ENCODE assay signal across 19 cellular contexts in genomic region chr17:77527394-77527793, GRCh38.
DNase-seq lines count a peak whose midpoint lies in the region; TF ChIP-seq lines count a peak whose summit lies in the region.
"Had no signal": no experiment of that assay in that cellular context is flagged by ENCODE, and none has a peak within 500 bp of the region (broad histone marks: within the 10 kb centered on the region; RNA-seq: fewer than 3 reads in every experiment).

No MANE protein-coding gene starts in this region.

- H3K9me3 ChIP-seq in breast epithelium: no peaks in the 10 kb centered on the region
- H3K9me3 ChIP-seq: ascending aorta, HAP-1, lower lobe of right lung, Peyer's patch, testis had no signal

- H3K27ac Mint-ChIP-seq in MCF 10A (ENCODE audit: low read depth, unreplicated experiment): no peak overlapping the region
- no peak overlapping the region for H3K27ac Mint-ChIP-seq in type B pancreatic cell
- H3K27ac Mint-ChIP-seq: natural killer cell had no signal

- H3K27ac ChIP-seq in breast epithelium: no peak overlapping the region
- H3K27ac ChIP-seq: ascending aorta, Peyer's patch, testis had no signal

- H3K27me3 Mint-ChIP-seq in MCF 10A (ENCODE audit: insufficient read depth, unreplicated experiment) (no peaks in the 10 kb centered on the region), type B pancreatic cell (peaks cover 27% of the 10 kb centered on the region)

- H3K4me1 Mint-ChIP-seq in MCF 10A (ENCODE audit: insufficient read depth, unreplicated experiment): no peaks in the 10 kb centered on the region
- H3K4me1 Mint-ChIP-seq in type B pancreatic cell (ENCODE audit: unreplicated experiment): no peaks in the 10 kb centered on the region
- H3K4me1 Mint-ChIP-seq: natural killer cell had no signal

- TF ChIP-seq CTCF in breast epithelium (IDR thresholded peaks at IDR 0.05) (no peak), MCF 10A (IDR thresholded peaks at IDR 0.05; ENCODE audit: unreplicated experiment) (no peak), type B pancreatic cell (conservative IDR thresholded peaks at IDR 0.05) (no peak)

- POLR2A ChIA-PET in MCF 10A (lab: Yijun Ruan, JAX): no interaction called here

- H3K4me3 ChIP-seq in breast epithelium: peak overlapping the region in 2 of 3 donors; percentile 42 to 63
- H3K4me3 ChIP-seq: ascending aorta, lower lobe of right lung, Peyer's patch had no signal

- intact Hi-C loops in breast epithelium (cut with DNase I; ENCODE audit: low total_unique reads): no loop called here
- intact Hi-C loops in MCF 10A (cut with micrococcal nuclease): no loop called here

- CTCF ChIA-PET in MCF 10A (lab: Yijun Ruan, JAX): no interaction called here

- TF ChIP-seq POLR2A in breast epithelium (IDR thresholded peaks at IDR 0.05): no peak

- no peaks in the 10 kb centered on the region for H3K9me3 Mint-ChIP-seq in MCF 10A (ENCODE audit: unreplicated experiment)
- no peaks in the 10 kb centered on the region for H3K9me3 Mint-ChIP-seq in type B pancreatic cell
- H3K9me3 Mint-ChIP-seq: natural killer cell had no signal

- DNase-seq in breast epithelium (ENCODE audit: low spot score in 2 of 2) (no peak), MCF 10A (ENCODE audit: unreplicated experiment) (no peak), NCI-H69 (lab: John Stamatoyannopoulos, UW) (peak; percentile 52), kidney glomerular epithelial cell (lab: John Stamatoyannopoulos, UW) (peak; percentile 74), type B pancreatic cell (ENCODE audit: extremely low spot score, unreplicated experiment) (no peak), SKM-1 treated with dmso at 0.1 percent for 144 hours (lab: John Stamatoyannopoulos, UW; ENCODE audit: unreplicated experiment) (no peak)
- no peak for DNase-seq in stimulated activated CD4-positive, alpha-beta T cell treated with anti-CD3 and anti-CD28 coated beads, Interleukin-15, amount 100 ng/mL, for 24 hours
- DNase-seq: activated CD4-positive, alpha-beta T cell treated with anti-CD3 and anti-CD28 coated beads, Interleukin-2, amount 50 U/mL, for 4 hours; dermis blood vessel endothelial cell; DMS79; Kasumi-1; lower lobe of right lung; natural killer cell; NCI-H1436 treated with DMSO at 0.1 percent for 48 hours; NCI-H748 treated with DMSO at 0.1 percent for 48 hours; Peyer's patch; testis had no signal

- H3K4me3 Mint-ChIP-seq in MCF 10A (ENCODE audit: unreplicated experiment): no peak overlapping the region
- H3K4me3 Mint-ChIP-seq in type B pancreatic cell: peak overlapping the region; percentile 73
- H3K4me3 Mint-ChIP-seq: natural killer cell had no signal

- H3K4me1 ChIP-seq in breast epithelium: peaks cover 0 to 11% of the 10 kb centered on the region in 2 donors
- H3K4me1 ChIP-seq: HAP-1 had no signal

- H3K27me3 ChIP-seq in breast epithelium: peaks cover 0 to 10% of the 10 kb centered on the region in 2 donors
- H3K27me3 ChIP-seq: ascending aorta, testis had no signal

- H3K36me3 ChIP-seq in breast epithelium: no peaks in the 10 kb centered on the region
- H3K36me3 ChIP-seq: ascending aorta, HAP-1, lower lobe of right lung, Peyer's patch had no signal

- H3K36me3 Mint-ChIP-seq in MCF 10A (ENCODE audit: insufficient read depth, unreplicated experiment) (peaks cover 7% of the 10 kb centered on the region), type B pancreatic cell (no peaks in the 10 kb centered on the region)
- H3K36me3 Mint-ChIP-seq: natural killer cell had no signal

- BruUV-seq in MCF 10A (replicated peaks; lab: Mats Ljungman, UMichigan): no TSS peak

Comparison
In these comparisons a context has a peak if more than half of its experiments do, and no peak if none do; other contexts are left out.
1. DNase-seq: peak in NCI-H69 (single experiment) and kidney glomerular epithelial cell (single experiment); none in breast epithelium (0 of 2), MCF 10A (single experiment), type B pancreatic cell (single experiment), SKM-1 treated with dmso at 0.1 percent for 144 hours (single experiment) and stimulated activated CD4-positive, alpha-beta T cell treated with anti-CD3 and anti-CD28 coated beads, Interleukin-15, amount 100 ng/mL, for 24 hours (single experiment).